ENCODE assay signal across 17 cellular contexts in the genomic region with DNA sequence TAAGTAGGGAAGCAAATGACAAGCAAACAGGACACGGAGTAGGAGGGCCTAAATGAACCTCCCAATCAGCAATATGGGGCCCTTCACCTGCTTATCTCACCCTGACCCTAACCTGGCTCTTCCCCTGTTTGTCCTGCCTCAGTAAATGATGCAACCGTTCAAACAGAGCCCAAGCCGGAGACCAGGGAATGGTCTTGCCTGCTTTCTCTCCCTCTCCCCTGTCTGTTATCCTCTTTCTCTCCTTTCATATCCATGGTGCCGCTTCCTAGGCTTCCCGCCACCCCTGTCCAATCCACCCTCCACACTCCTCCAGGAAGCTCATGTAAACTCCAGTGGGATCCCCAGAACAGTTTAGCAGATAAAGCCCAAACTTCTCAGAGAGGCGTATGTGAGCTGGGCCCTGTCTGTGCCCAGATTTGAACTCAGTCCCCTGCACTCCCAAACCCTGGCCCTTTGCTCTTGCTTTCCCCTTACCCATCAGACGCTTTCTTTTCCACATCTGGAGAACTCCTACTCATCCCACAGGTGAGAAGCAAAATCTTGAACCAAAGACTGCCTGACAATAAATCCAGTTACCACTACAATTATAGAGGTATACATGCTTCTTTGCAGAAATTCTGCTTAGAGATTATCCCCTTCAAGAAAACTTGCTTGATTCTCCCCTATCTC.
"Had no signal": no experiment of that assay in that cellular context is flagged by ENCODE, and none has a peak within 500 bp of the region (broad histone marks: within the 10 kb centered on the region; RNA-seq: fewer than 3 reads in every experiment).

No MANE protein-coding gene starts in this region.

- H3K27me3 ChIP-seq: neutrophil, uterus had no signal

- H3K4me1 ChIP-seq: foreskin keratinocyte, left ventricle myocardium inferior, uterus had no signal

- H3K9me3 ChIP-seq: neutrophil, uterus had no signal

- H3K27ac ChIP-seq: foreskin keratinocyte, left ventricle myocardium inferior, neutrophil, uterus had no signal

- ATAC-seq: foreskin keratinocyte, left cardiac atrium, right cardiac atrium had no signal

- H3K4me3 ChIP-seq: left ventricle myocardium inferior, lung, uterus had no signal

- FAIRE-seq: colon, kidney, small intestine had no signal

- H3K36me3 ChIP-seq: left ventricle myocardium inferior, neutrophil, uterus had no signal

- DNase-seq: dermis blood vessel endothelial cell; foreskin keratinocyte; kidney; left cardiac atrium; left ventricle myocardium inferior; mesenchymal stem cell; midbrain; naive B cell; right cardiac atrium; small intestine; stimulated activated CD4-positive, alpha-beta T cell treated with anti-CD3 and anti-CD28 coated beads, Interleukin-12 subunit alpha, Interleukin-12 subunit beta, amount 100 ng/mL, for 4 hours; stimulated activated CD4-positive, alpha-beta T cell treated with anti-CD3 and anti-CD28 coated beads, Interleukin-2, amount 100 ng/mL, for 48 hours; stimulated activated naive CD4-positive, alpha-beta T cell treated with Interleukin-2 at 50 U/mL for 16 hours; uterus had no signal
